ENCODE assay signal across 9 cellular contexts in genomic region chr9:34958411-34958982, GRCh38. TPM values are rescaled to one million over a fixed set of nuclear protein-coding genes. Genes with fewer than 3 reads are reported as not detected.
DNase-seq lines count a peak whose midpoint lies in the region; ATAC-seq and TF ChIP-seq lines count a peak whose summit lies in the region.
"Had no signal": no experiment of that assay in that cellular context is flagged by ENCODE, and none has a peak within 500 bp of the region (broad histone marks: within the 10 kb centered on the region; RNA-seq: fewer than 3 reads in every experiment).

No MANE protein-coding gene starts in this region.

- H3K27ac ChIP-seq in H9 (ENCODE audit: insufficient read length, low read depth, low read length): no peak overlapping the region
- H3K27ac ChIP-seq in VCaP: no peak overlapping the region; the same call in 1 of the 2 replicates
- no peak overlapping the region for H3K27ac ChIP-seq in spleen

- no peak overlapping the region for H2AK5ac ChIP-seq in H9 (ENCODE audit: insufficient read length, low read length)

- no peak for ATAC-seq in HG03520 (IDR thresholded peaks at IDR 0.05; ENCODE audit: unreplicated experiment)

- H3K9me3 ChIP-seq in H9 (ENCODE audit: control insufficient read depth, low read depth, low read length): no peaks in the 10 kb centered on the region
- no peaks in the 10 kb centered on the region for H3K9me3 ChIP-seq in iPS-15b (ENCODE audit: control insufficient read depth, insufficient read depth, low read length)
- H3K9me3 ChIP-seq in spleen: no peaks in the 10 kb centered on the region
- H3K9me3 ChIP-seq in MG63: no peaks in the 10 kb centered on the region

- H3K23me2 ChIP-seq in H9 (ENCODE audit: insufficient read length, low read depth, low read length, poor library complexity, severe bottlenecking): peaks cover 5% of the 10 kb centered on the region

- no peak overlapping the region for H2BK12ac ChIP-seq in H9 (ENCODE audit: insufficient read length, low read depth, low read length)

- peak overlapping the region; percentile 42; the same call in 1 of the 2 replicates for H3K14ac ChIP-seq in H9 (ENCODE audit: insufficient read depth, low read length)

- no peak overlapping the region for H2BK15ac ChIP-seq in H9 (ENCODE audit: low read depth, low read length)

- no peak for TF ChIP-seq POLR2A in spleen (IDR thresholded peaks at IDR 0.05)

- TF ChIP-seq CTCF in H9 (conservative IDR thresholded peaks at IDR 0.05) (no peak), VCaP (conservative IDR thresholded peaks at IDR 0.05) (0 out of 2 replicates have a peak, but pooled peaks have one; percentile 18), spleen (IDR thresholded peaks at IDR 0.05 in 8 of 11, conservative IDR thresholded peaks at IDR 0.05 in 3 of 11) (peak in 1 of 11 experiments; percentile 11)

- peaks cover 75% of the 10 kb centered on the region for H3K27me3 Mint-ChIP-seq in H9 (ENCODE audit: low read depth)

- H3K9ac ChIP-seq in H9 (ENCODE audit: extremely low read depth, insufficient read length, low read length) (no peak overlapping the region), iPS-15b (ENCODE audit: low read depth, low read length) (no peak overlapping the region)

- H3K79me1 ChIP-seq in H9 (ENCODE audit: insufficient read depth, low read depth, low read length, poor library complexity, severe bottlenecking): no peaks in the 10 kb centered on the region

- no peak overlapping the region for H4K5ac ChIP-seq in H9 (ENCODE audit: insufficient read length, low read depth, low read length)

- H4K20me1 ChIP-seq in H9 (ENCODE audit: control insufficient read depth, insufficient read depth, insufficient read length): no peaks in the 10 kb centered on the region

- no peaks in the 10 kb centered on the region for H3K36me3 ChIP-seq in iPS-15b (ENCODE audit: control insufficient read depth, insufficient read depth, low read length)
- H3K36me3 ChIP-seq in spleen: no peaks in the 10 kb centered on the region
- H3K36me3 ChIP-seq in MG63: no peaks in the 10 kb centered on the region

- H2BK20ac ChIP-seq in H9 (ENCODE audit: low read depth, low read length, poor library complexity, severe bottlenecking): no peak overlapping the region

- peaks cover 6% of the 10 kb centered on the region; the same call in 1 of the 2 replicates for H3K27me3 ChIP-seq in H9 (ENCODE audit: insufficient read depth, low read length)
- H3K27me3 ChIP-seq in iPS-15b (ENCODE audit: control insufficient read depth, insufficient read depth, low read length): peaks cover 52% of the 10 kb centered on the region
- peaks cover 0 to 95% (median 40%) of the 10 kb centered on the region in 7 donors for H3K27me3 ChIP-seq in spleen (replicated peaks in 1 of 7)
- peaks cover 28% of the 10 kb centered on the region for H3K27me3 ChIP-seq in MG63

- H3K79me2 ChIP-seq in H9 (ENCODE audit: insufficient read depth, low read length): no peaks in the 10 kb centered on the region

- no peak overlapping the region for H3K4ac ChIP-seq in H9 (ENCODE audit: low read depth, low read length)

- H3K27ac Mint-ChIP-seq in H9: no peak overlapping the region

- H3K4me2 ChIP-seq in H9 (ENCODE audit: insufficient read depth, insufficient read length, low read length): peak overlapping the region; percentile 64

- no peak overlapping the region for H4K91ac ChIP-seq in H9 (ENCODE audit: insufficient read length, low read depth, low read length)

- no peaks in the 10 kb centered on the region for H3K9me3 Mint-ChIP-seq in H9

- H3K36me3 Mint-ChIP-seq in H9 (ENCODE audit: insufficient read depth in 1 of 3, low read depth in 3 of 3): no peaks in the 10 kb centered on the region

- H4K8ac ChIP-seq in H9 (replicated peaks; ENCODE audit: insufficient read length, low read depth, low read length): no peak overlapping the region

- WGBS in H9 (ENCODE audit: extremely low coverage, insufficient read length, low lambda C conversion rate): no CpG with 5 or more reads among the region's 21 CpGs
- 7 to 22% (median 14%) methylated on average over 8 to 21 of the region's 21 CpGs for WGBS in spleen, 5 donors

- no peak overlapping the region for H3K18ac ChIP-seq in H9 (ENCODE audit: insufficient read length, low read depth, low read length)

- no peak overlapping the region for H2AFZ ChIP-seq in H9 (ENCODE audit: low read length)

- H3K4me3 Mint-ChIP-seq in H9: peak overlapping the region; percentile 57 to 74

- H3T11ph ChIP-seq in H9 (ENCODE audit: low read length): no peak overlapping the region

- H3K4me1 ChIP-seq in H9 (ENCODE audit: insufficient read depth, low read length) (peaks cover 6% of the 10 kb centered on the region; the same call in 1 of the 2 replicates), iPS-15b (ENCODE audit: control insufficient read depth, insufficient read depth, low read length) (peaks cover 5% of the 10 kb centered on the region), spleen (peaks cover 0 to 15% (median 7%) of the 10 kb centered on the region in 6 donors)

- H3K4me1 Mint-ChIP-seq in H9: peaks cover 23 to 36% of the 10 kb centered on the region in 2 experiments

- no peak overlapping the region for H3K56ac ChIP-seq in H9 (ENCODE audit: insufficient read length, low read depth, low read length)

- DNase-seq in H9 (no peak), spleen (no peak), MG63 (no peak), A172 (ENCODE audit: low spot score) (no peak), DMS79 (lab: John Stamatoyannopoulos, UW) (no peak)
- DNase-seq: NCI-H187 had no signal

- no peak overlapping the region for H2BK120ac ChIP-seq in H9 (ENCODE audit: low read depth, low read length, poor library complexity, severe bottlenecking)

- no peak overlapping the region for H2BK5ac ChIP-seq in H9 (ENCODE audit: insufficient read length, low read length)

- intact Hi-C loops in spleen (cut with DNase I; ENCODE audit: low total_unique reads): no loop called here

- peak overlapping the region; percentile 45 for H3K4me3 ChIP-seq in iPS-15b (ENCODE audit: low read depth, low read length)
- H3K4me3 ChIP-seq in spleen: peak overlapping the region in 5 of 8 donors; percentile 16 to 73 (median 46)
- no peak overlapping the region for H3K4me3 ChIP-seq in MG63

- no peak overlapping the region for H3K23ac ChIP-seq in H9 (ENCODE audit: insufficient read length, low read depth, low read length)

RNA-seq across cellular contexts. Expression of gene PHF24, which starts 0.4 kb away (rescaled TPM):
- total RNA-seq in H9 (2021) (0.24 and 0.68 TPM in 2 replicates), spleen (1 to 10 TPM in 2 of 7 donors, under 1 TPM in 5; 0.17 to 2.4 (median 0.67) TPM)
- polyA plus RNA-seq in spleen: under 1 TPM; 0.24 to 0.36 (median 0.26) TPM
- total RNA-seq in MG63 (2014; rRNA removed; shearing (Covaris generic); ENCODE audit: low replicate concordance): not detected in 2 replicates
- total RNA-seq in A172 (2014; rRNA removed; shearing (Covaris generic)): 0.05 TPM in 1 of 2 replicates, not detected in the other

RNA-seq across cellular contexts. Expression of gene DNAJB5, which starts 31.0 kb away (rescaled TPM):
- total RNA-seq in H9 (2021) (36.8 and 38.9 TPM in 2 replicates), spleen (10 to 100 TPM in 5 of 7 donors, 1 to 10 TPM in 2; 5.6 to 14.4 (median 12.8) TPM)
- polyA plus RNA-seq in spleen: 1 to 10 TPM; 4.9 to 8.6 (median 6.7) TPM
- 3.7 and 4.1 TPM in 2 replicates for total RNA-seq in MG63 (2014; rRNA removed; shearing (Covaris generic); ENCODE audit: low replicate concordance)
- 3.3 and 6.7 TPM in 2 replicates for total RNA-seq in A172 (2014; rRNA removed; shearing (Covaris generic))
